16 cellular contexts compared by ENCODE assay signal in the genomic region with DNA sequence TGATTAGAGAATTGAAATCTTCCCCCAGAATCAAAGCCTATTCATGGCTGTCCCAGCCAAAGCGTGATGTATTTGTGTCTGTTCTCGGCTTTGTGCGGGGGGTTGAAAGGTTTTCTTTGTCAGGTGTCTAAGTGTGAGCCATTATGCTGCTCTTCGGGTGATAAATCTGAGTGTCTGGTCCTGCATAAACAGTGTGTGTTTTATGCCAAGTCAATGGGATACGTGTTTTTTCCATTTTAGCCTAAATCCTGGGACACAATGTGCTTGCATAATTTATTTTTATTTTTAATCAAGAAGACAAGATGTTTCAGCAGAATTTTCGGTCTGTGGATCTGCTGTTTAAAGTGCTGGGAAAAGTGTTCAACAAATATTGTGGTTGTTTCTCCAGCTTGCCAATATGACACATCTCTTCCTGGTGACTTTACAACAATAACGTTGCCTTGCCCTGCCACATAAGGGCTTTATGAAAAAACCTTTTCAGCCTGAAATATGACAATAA.
A peak's percentile ranks its signal among the peaks of the same experiment; 100 is the strongest.
DNase-seq lines count a peak whose midpoint lies in the region; ATAC-seq, FAIRE-seq and TF ChIP-seq lines count a peak whose summit lies in the region.
"Had no signal": no experiment of that assay in that cellular context is flagged by ENCODE, and none has a peak within 500 bp of the region (broad histone marks: within the 10 kb centered on the region; RNA-seq: fewer than 3 reads in every experiment).

No MANE protein-coding gene starts in this region.

- intact Hi-C loops in left ventricle myocardium superior (cut with micrococcal nuclease) (no loop called here), endothelial cell of umbilical vein (cut with micrococcal nuclease) (no loop called here)

- H2AFZ ChIP-seq in endothelial cell of umbilical vein (ENCODE audit: low read depth, low read length): no peak overlapping the region

- TF ChIP-seq POLR2A in endothelial cell of umbilical vein (IDR thresholded peaks at IDR 0.05; ENCODE audit: low read depth, low read length) (no peak), Peyer's patch (IDR thresholded peaks at IDR 0.05) (no peak)

- no peak overlapping the region for H3K4me3 ChIP-seq in right atrium auricular region
- H3K4me3 ChIP-seq in endothelial cell of umbilical vein (replicated peaks in 1 of 3; ENCODE audit: insufficient read depth in 1 of 3, low read depth in 1 of 3, low read length in 3 of 3): no peak overlapping the region
- no peak overlapping the region for H3K4me3 ChIP-seq in Peyer's patch
- H3K4me3 ChIP-seq: thyroid gland had no signal

- FAIRE-seq in endothelial cell of umbilical vein (lab: Jason Lieb, UNC): peak; percentile 85

- CTCF ChIA-PET in endothelial cell of umbilical vein (lab: Charles Lee): interaction anchor here (1.2 kb wide), 1 partner anchor 15 kb away, joined by 3 read pairs; no protein-coding TSS in a partner anchor

- no TSS peak for BruUV-seq in endothelial cell of umbilical vein (replicated peaks; lab: Mats Ljungman, UMichigan)

- H3K36me3 ChIP-seq in right atrium auricular region (no peaks in the 10 kb centered on the region), endothelial cell of umbilical vein (ENCODE audit: control insufficient read depth in 2 of 2, extremely low read depth in 1 of 2, insufficient read depth in 2 of 2, low read length in 2 of 2) (no peaks in the 10 kb centered on the region), Peyer's patch (peaks cover 0 to 6% (median 0%) of the 10 kb centered on the region in 3 donors)
- H3K36me3 ChIP-seq: thyroid gland had no signal

- ATAC-seq in left ventricle myocardium superior: no peak
- ATAC-seq: Right ventricle myocardium inferior had no signal

- no peak overlapping the region for H3K4me2 ChIP-seq in endothelial cell of umbilical vein (ENCODE audit: insufficient read depth, low read length)

- H3K9me3 ChIP-seq in right atrium auricular region: no peaks in the 10 kb centered on the region
- H3K9me3 ChIP-seq in endothelial cell of umbilical vein (replicated peaks; ENCODE audit: control insufficient read depth, insufficient read depth, low read length): no peaks in the 10 kb centered on the region
- no peaks in the 10 kb centered on the region for H3K9me3 ChIP-seq in Peyer's patch
- H3K9me3 ChIP-seq: thyroid gland had no signal

- no peaks in the 10 kb centered on the region for H3K79me2 ChIP-seq in endothelial cell of umbilical vein (ENCODE audit: control insufficient read depth, insufficient read depth, low read length)

- dilution Hi-C loops in endothelial cell of umbilical vein (cut with MboI; ENCODE audit: extremely low pct_ligation_motif_present, low sequenced_read_pairs): no loop called here

- H3K9ac ChIP-seq in endothelial cell of umbilical vein (replicated peaks; ENCODE audit: extremely low read depth, insufficient read depth, low read length): no peak overlapping the region

- H4K20me1 ChIP-seq in endothelial cell of umbilical vein (replicated peaks; ENCODE audit: control insufficient read depth, extremely low read depth, insufficient read depth, low read length): no peaks in the 10 kb centered on the region

- H3K9me1 ChIP-seq in endothelial cell of umbilical vein (replicated peaks; ENCODE audit: control insufficient read depth, extremely low read depth, insufficient read depth, low read length): no peaks in the 10 kb centered on the region

- H3K4me1 ChIP-seq in right atrium auricular region: no peaks in the 10 kb centered on the region
- peaks cover 6% of the 10 kb centered on the region for H3K4me1 ChIP-seq in endothelial cell of umbilical vein (ENCODE audit: control insufficient read depth, extremely low read depth, insufficient read depth, low read length)
- peaks cover 0 to 32% (median 5%) of the 10 kb centered on the region in 4 donors for H3K4me1 ChIP-seq in Peyer's patch

- H3K27me3 ChIP-seq in right atrium auricular region: no peaks in the 10 kb centered on the region
- no peaks in the 10 kb centered on the region for H3K27me3 ChIP-seq in endothelial cell of umbilical vein (ENCODE audit: control insufficient read depth in 2 of 2, insufficient read depth in 2 of 2, low read length in 2 of 2)
- H3K27me3 ChIP-seq in Peyer's patch: no peaks in the 10 kb centered on the region
- H3K27me3 ChIP-seq: thyroid gland had no signal

- DNase-seq in left ventricle myocardium superior: peak; percentile 3
- DNase-seq in right atrium auricular region (ENCODE audit: low spot score): no peak
- peak; percentile 64 for DNase-seq in endothelial cell of umbilical vein (ENCODE audit: low read depth, low spot score)
- DNase-seq in middle frontal gyrus (ENCODE audit: extremely low spot score, low spot score): peak; percentile 7
- DNase-seq in Peyer's patch: no peak
- no peak for DNase-seq in KG1 (lab: John Stamatoyannopoulos, UW)
- DNase-seq in cerebellum (ENCODE audit: low spot score): no peak
- DNase-seq in activated CD4-positive, alpha-beta T cell treated with anti-CD3 and anti-CD28 coated beads, Interleukin-2, amount 50 U/mL, for 4 hours: no peak
- DNase-seq: CD4-positive, CD25-positive, alpha-beta regulatory T cell; islet precursor cell; mammary epithelial cell; NCI-H187; NCI-H510A; stimulated activated CD4-positive, alpha-beta T cell treated with anti-CD3 and anti-CD28 coated beads, Interleukin-12 subunit alpha, Interleukin-12 subunit beta, amount 100 ng/mL, for 4 hours; thyroid gland had no signal

- H3K27ac ChIP-seq in right atrium auricular region (no peak overlapping the region), endothelial cell of umbilical vein (ENCODE audit: insufficient read depth, low read depth, low read length) (peak overlapping the region; percentile 34), Peyer's patch (peak overlapping the region in 1 of 4 donors; percentile 22)

- POLR2A ChIA-PET in endothelial cell of umbilical vein (lab: Charles Lee): no interaction called here

- TF ChIP-seq CTCF in right atrium auricular region (IDR thresholded peaks at IDR 0.05): no peak
- no peak for TF ChIP-seq CTCF in endothelial cell of umbilical vein (IDR thresholded peaks at IDR 0.05; ENCODE audit: extremely low read depth in 1 of 2, insufficient read depth in 1 of 2, low read depth in 1 of 2, low read length in 2 of 2)
- TF ChIP-seq CTCF in Peyer's patch (IDR thresholded peaks at IDR 0.05): no peak

TF ChIP-seq in endothelial cell of umbilical vein, 7 proteins besides CTCF, POLR2A, EP300 and RAD21:
- TF ChIP-seq FOS (IDR thresholded peaks at IDR 0.05; ENCODE audit: borderline replicate concordance, insufficient read depth, low read length) (peak; percentile 25), MYC (IDR thresholded peaks at IDR 0.05; ENCODE audit: low read depth, low read length) (no peak), EZH2 (IDR thresholded peaks at IDR 0.05; ENCODE audit: borderline replicate concordance, low read depth, low read length, severe bottlenecking) (no peak)

Comparison
In these comparisons a context has a peak if more than half of its experiments do, and no peak if none do; other contexts are left out.
1. DNase-seq: peak in left ventricle myocardium superior (single experiment), endothelial cell of umbilical vein (single experiment) and middle frontal gyrus (single experiment); none in right atrium auricular region (single experiment), Peyer's patch (0 of 3), KG1 (single experiment), cerebellum (single experiment) and activated CD4-positive, alpha-beta T cell treated with anti-CD3 and anti-CD28 coated beads, Interleukin-2, amount 50 U/mL, for 4 hours (0 of 2).